Comparison of ENCODE assay signal across 8 cellular contexts in genomic region chr2:42360493-42360889, GRCh38. TPM values are rescaled to one million over a fixed set of nuclear protein-coding genes. Genes with fewer than 3 reads are reported as not detected.
DNase-seq lines count a peak whose midpoint lies in the region; ATAC-seq and TF ChIP-seq lines count a peak whose summit lies in the region.

No MANE protein-coding gene starts in this region.

- DNase-seq in hepatocyte (ENCODE audit: low spot score) (no peak), smooth muscle cell (lab: John Stamatoyannopoulos, UW; ENCODE audit: unreplicated experiment) (no peak), mucosa of gallbladder (ENCODE audit: low spot score) (no peak), NCI-H1417 (lab: John Stamatoyannopoulos, UW) (no peak)

- peak overlapping the region; percentile 96; the same call in 1 of the 2 replicates for H3K27ac ChIP-seq in HUES6 (ENCODE audit: low read depth, low read length)
- H3K27ac ChIP-seq in hepatocyte = peak overlapping the region; percentile 93
- H3K27ac ChIP-seq in smooth muscle cell (ENCODE audit: low read depth) = peak overlapping the region; percentile 92

- H3K4me3 ChIP-seq in HUES6 (ENCODE audit: low read depth, low read length) (peak overlapping the region; percentile 98), hepatocyte (peak overlapping the region; percentile 74), smooth muscle cell (peak overlapping the region; percentile 89)

- H3K4me1 ChIP-seq in HUES6 (ENCODE audit: control insufficient read depth, insufficient read depth, low read length) = peaks cover 16% of the 10 kb centered on the region
- H3K4me1 ChIP-seq in hepatocyte (ENCODE audit: insufficient read depth) = peaks cover 10% of the 10 kb centered on the region
- peaks cover 20% of the 10 kb centered on the region for H3K4me1 ChIP-seq in smooth muscle cell (ENCODE audit: low read depth)

- H3K4me2 ChIP-seq in hepatocyte (peak overlapping the region; percentile 70), smooth muscle cell (peak overlapping the region; percentile 90)

- peak overlapping the region; percentile 91 for H3K4me3 Mint-ChIP-seq in activated T-helper 17 cell treated with anti-CD3 and anti-CD28 coated beads, Interleukin-2, amount 50 U/mL, for 72 hours

- H2AFZ ChIP-seq in hepatocyte = peak overlapping the region; percentile 26
- H2AFZ ChIP-seq in smooth muscle cell (ENCODE audit: low read depth) = peak overlapping the region; percentile 79

- H3K9ac ChIP-seq in HUES6 (ENCODE audit: low read length) (peak overlapping the region; percentile 94), smooth muscle cell (ENCODE audit: low read depth) (peak overlapping the region; percentile 98)

- TF ChIP-seq CTCF in hepatocyte (IDR thresholded peaks at IDR 0.05; ENCODE audit: poor library complexity) (no peak), smooth muscle cell (IDR thresholded peaks at IDR 0.05; ENCODE audit: borderline replicate concordance, insufficient read depth, poor library complexity, severe bottlenecking) (no peak)

- H3K36me3 Mint-ChIP-seq in activated T-helper 17 cell treated with anti-CD3 and anti-CD28 coated beads, Interleukin-2, amount 50 U/mL, for 72 hours (ENCODE audit: low read depth) = peaks cover 20% of the 10 kb centered on the region

- WGBS in hepatocyte (ENCODE audit: low lambda C conversion rate, missing lambda C conversion rate) = 2% methylated on average over 15 of the region's 15 CpGs
- 3% methylated on average over 15 of the region's 15 CpGs for WGBS in smooth muscle cell (ENCODE audit: low lambda C conversion rate)

- H3K27ac Mint-ChIP-seq in activated T-helper 17 cell treated with anti-CD3 and anti-CD28 coated beads, Interleukin-2, amount 50 U/mL, for 72 hours = peak overlapping the region; percentile 88

- no peaks in the 10 kb centered on the region for H3K9me2 ChIP-seq in hepatocyte (replicated peaks; ENCODE audit: insufficient read depth)

- H3K27me3 ChIP-seq in HUES6 (ENCODE audit: control insufficient read depth, insufficient read depth, low read length) (no peaks in the 10 kb centered on the region; the same call in 1 of the 2 replicates), hepatocyte (no peaks in the 10 kb centered on the region), smooth muscle cell (ENCODE audit: low read depth) (no peaks in the 10 kb centered on the region)

- H3K9me3 Mint-ChIP-seq in activated T-helper 17 cell treated with anti-CD3 and anti-CD28 coated beads, Interleukin-2, amount 50 U/mL, for 72 hours = no peaks in the 10 kb centered on the region

- no peaks in the 10 kb centered on the region for H3K9me3 ChIP-seq in HUES6 (ENCODE audit: control insufficient read depth, insufficient read depth, low read depth, low read length)
- no peaks in the 10 kb centered on the region for H3K9me3 ChIP-seq in hepatocyte (ENCODE audit: low read depth)
- H3K9me3 ChIP-seq in smooth muscle cell (replicated peaks; ENCODE audit: low read depth) = no peaks in the 10 kb centered on the region

- H3K36me3 ChIP-seq in HUES6 (ENCODE audit: control insufficient read depth, insufficient read depth, low read length) = 0 out of 2 replicates have a peak, but pooled peaks cover 2% of the 10 kb centered on the region
- H3K36me3 ChIP-seq in hepatocyte (replicated peaks; ENCODE audit: insufficient read depth, low read depth) = no peaks in the 10 kb centered on the region
- H3K36me3 ChIP-seq in smooth muscle cell (ENCODE audit: low read depth) = no peaks in the 10 kb centered on the region

- H3K27me3 Mint-ChIP-seq in activated T-helper 17 cell treated with anti-CD3 and anti-CD28 coated beads, Interleukin-2, amount 50 U/mL, for 72 hours = no peaks in the 10 kb centered on the region

- no peaks in the 10 kb centered on the region for H3F3A ChIP-seq in smooth muscle cell (ENCODE audit: low read depth)

- H3K79me2 ChIP-seq in hepatocyte = peaks cover 54% of the 10 kb centered on the region
- H3K79me2 ChIP-seq in smooth muscle cell (ENCODE audit: low read depth) = peaks cover 54% of the 10 kb centered on the region

- peaks cover 35% of the 10 kb centered on the region for H3K4me1 Mint-ChIP-seq in activated T-helper 17 cell treated with anti-CD3 and anti-CD28 coated beads, Interleukin-2, amount 50 U/mL, for 72 hours

- no peak for ATAC-seq in activated T-helper 17 cell treated with anti-CD3 and anti-CD28 coated beads, Interleukin-2, amount 50 U/mL, for 72 hours (replicated peaks)
- no peak for ATAC-seq in HG02763 (IDR thresholded peaks at IDR 0.05; ENCODE audit: unreplicated experiment)
- no peak for ATAC-seq in HG02938 (IDR thresholded peaks at IDR 0.05; ENCODE audit: unreplicated experiment)

- H4K20me1 ChIP-seq in hepatocyte (ENCODE audit: insufficient read depth, poor library complexity, severe bottlenecking) = peaks cover 24% of the 10 kb centered on the region
- peaks cover 46% of the 10 kb centered on the region for H4K20me1 ChIP-seq in smooth muscle cell (ENCODE audit: low read depth)

RNA-seq across cellular contexts. Expression of gene COX7A2L, which starts 0.5 kb away (rescaled TPM):
- 10 to 100 TPM; 60.7 to 94.8 TPM for total RNA-seq in activated T-helper 17 cell treated with anti-CD3 and anti-CD28 coated beads, Interleukin-2, amount 50 U/mL, for 72 hours
- 247 and 252 TPM in 2 replicates for total RNA-seq in hepatocyte
- polyA plus RNA-seq in hepatocyte = 130 and 134 TPM in 2 replicates
- total RNA-seq in smooth muscle cell = 145 and 177 TPM in 2 replicates
- 89.8 and 93.3 TPM in 2 replicates for polyA plus RNA-seq in smooth muscle cell
- 91.5 TPM for total RNA-seq in mucosa of gallbladder
